ENCODE assay signal across 1 cellular context in the genomic region with DNA sequence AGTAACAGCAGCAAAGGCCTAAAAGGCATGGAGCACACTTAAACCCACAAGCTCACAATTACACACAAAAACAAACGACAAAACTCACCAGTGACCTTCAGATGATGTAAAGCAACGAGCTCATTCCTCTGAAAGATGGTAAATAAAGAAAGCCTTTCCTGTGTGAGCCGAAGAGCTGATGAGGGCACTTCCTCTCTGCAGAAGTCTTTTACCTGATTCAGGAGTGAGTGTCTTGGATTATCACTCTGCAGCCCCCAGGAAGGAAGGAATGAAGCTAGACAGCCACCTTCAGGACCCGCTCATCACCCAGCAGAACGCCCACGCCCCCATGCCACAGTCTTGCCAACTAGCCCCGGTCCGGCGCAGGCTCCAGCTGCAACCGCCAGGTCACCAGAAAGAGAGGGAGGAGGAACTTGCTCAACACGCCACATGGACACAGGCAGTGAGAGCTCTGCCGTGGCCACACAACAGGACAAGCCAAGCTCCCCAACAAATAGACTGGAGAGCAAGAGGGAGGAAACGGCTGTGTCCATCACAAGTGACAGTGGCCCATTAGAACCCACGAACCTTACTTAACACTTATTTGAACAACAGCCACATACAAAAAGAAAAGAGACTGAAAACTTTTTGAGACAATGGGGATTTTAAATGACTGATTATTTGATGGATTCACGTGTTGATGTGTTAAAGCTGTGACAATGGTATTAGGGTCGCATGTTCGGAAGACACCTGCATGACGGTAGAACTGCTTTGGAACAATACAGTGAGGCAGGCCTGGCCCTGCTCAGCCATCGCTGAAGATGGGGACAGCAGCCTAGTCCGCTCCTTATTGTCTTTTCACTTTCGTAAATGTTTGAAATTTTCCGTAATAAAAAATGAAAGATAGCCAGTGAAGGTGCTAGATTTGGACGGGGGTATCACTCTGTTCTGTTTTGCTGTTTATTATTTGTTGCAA.
TF ChIP-seq lines count a peak whose summit lies in the region.

No MANE protein-coding gene starts in this region.

TF ChIP-seq in A549, 52 proteins besides CTCF, POLR2A, EP300 and RAD21 (continued from another document):
- TF ChIP-seq, protein P1, sequence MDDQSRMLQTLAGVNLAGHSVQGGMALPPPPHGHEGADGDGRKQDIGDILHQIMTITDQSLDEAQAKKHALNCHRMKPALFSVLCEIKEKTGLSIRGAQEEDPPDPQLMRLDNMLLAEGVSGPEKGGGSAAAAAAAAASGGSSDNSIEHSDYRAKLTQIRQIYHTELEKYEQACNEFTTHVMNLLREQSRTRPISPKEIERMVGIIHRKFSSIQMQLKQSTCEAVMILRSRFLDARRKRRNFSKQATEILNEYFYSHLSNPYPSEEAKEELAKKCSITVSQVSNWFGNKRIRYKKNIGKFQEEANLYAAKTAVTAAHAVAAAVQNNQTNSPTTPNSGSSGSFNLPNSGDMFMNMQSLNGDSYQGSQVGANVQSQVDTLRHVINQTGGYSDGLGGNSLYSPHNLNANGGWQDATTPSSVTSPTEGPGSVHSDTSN (IDR thresholded peaks at IDR 0.05) = no peak
- TF ChIP-seq, protein P2, sequence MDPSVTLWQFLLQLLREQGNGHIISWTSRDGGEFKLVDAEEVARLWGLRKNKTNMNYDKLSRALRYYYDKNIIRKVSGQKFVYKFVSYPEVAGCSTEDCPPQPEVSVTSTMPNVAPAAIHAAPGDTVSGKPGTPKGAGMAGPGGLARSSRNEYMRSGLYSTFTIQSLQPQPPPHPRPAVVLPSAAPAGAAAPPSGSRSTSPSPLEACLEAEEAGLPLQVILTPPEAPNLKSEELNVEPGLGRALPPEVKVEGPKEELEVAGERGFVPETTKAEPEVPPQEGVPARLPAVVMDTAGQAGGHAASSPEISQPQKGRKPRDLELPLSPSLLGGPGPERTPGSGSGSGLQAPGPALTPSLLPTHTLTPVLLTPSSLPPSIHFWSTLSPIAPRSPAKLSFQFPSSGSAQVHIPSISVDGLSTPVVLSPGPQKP (IDR thresholded peaks at IDR 0.05; ENCODE audit: low read depth, low read length) = no peak
- TF ChIP-seq CBX2 (IDR thresholded peaks at IDR 0.05; ENCODE audit: borderline replicate concordance, low read depth) = no peak
- TF ChIP-seq CBX8 (IDR thresholded peaks at IDR 0.05) = no peak
- TF ChIP-seq TFCP2L1 (CRISPR knock-in tag; IDR thresholded peaks at IDR 0.05) = no peak
- no peak for TF ChIP-seq CHD2 (IDR thresholded peaks at IDR 0.05; ENCODE audit: low read length, partially characterized antibody)
- TF ChIP-seq HOXB13 (CRISPR knock-in tag; IDR thresholded peaks at IDR 0.05; ENCODE audit: low read depth) = no peak
- TF ChIP-seq ESRRA (IDR thresholded peaks at IDR 0.05; ENCODE audit: borderline replicate concordance, low read length) = no peak
- TF ChIP-seq TP53 (CRISPR knock-in tag; IDR thresholded peaks at IDR 0.05) = no peak
- TF ChIP-seq KDM1A (IDR thresholded peaks at IDR 0.05; ENCODE audit: low read depth) = no peak
